ENCODE assay signal across 3 cellular contexts in genomic region chr20:51340451-51340840, GRCh38.
TF ChIP-seq lines count a peak whose summit lies in the region.

No MANE protein-coding gene starts in this region.

TF ChIP-seq in A549, 52 proteins besides CTCF, POLR2A, EP300 and RAD21:
- TF ChIP-seq MAX (IDR thresholded peaks at IDR 0.05) = peak; percentile 27; the same call in 1 of the 2 replicates
- TF ChIP-seq RNF2 (IDR thresholded peaks at IDR 0.05; ENCODE audit: borderline replicate concordance, low read depth) = no peak
TF ChIP-seq in A549: peak in this region for 1.

TF ChIP-seq in GM23338, 12 proteins besides CTCF, POLR2A, EP300 and RAD21 (continued from another document):
- TF ChIP-seq ETS1 (IDR thresholded peaks at IDR 0.05) (no peak), EZH2 (IDR thresholded peaks at IDR 0.05; ENCODE audit: low read depth, unreplicated experiment) (no peak), ZNF114 (CRISPR knock-in tag; IDR thresholded peaks at IDR 0.05) (no peak), EZH2phosphoT487 (IDR thresholded peaks at IDR 0.05; ENCODE audit: unreplicated experiment) (no peak), STAT1 (IDR thresholded peaks at IDR 0.05; ENCODE audit: unreplicated experiment) (no peak), NANOG (IDR thresholded peaks at IDR 0.05; ENCODE audit: borderline replicate concordance) (no peak), ZNF462 (CRISPR knock-in tag; IDR thresholded peaks at IDR 0.05) (no peak), CREB1 (CRISPR knock-in tag; IDR thresholded peaks at IDR 0.05; ENCODE audit: low read depth) (no peak), REST (IDR thresholded peaks at IDR 0.05; ENCODE audit: unreplicated experiment) (no peak), ZNF331 (CRISPR knock-in tag; IDR thresholded peaks at IDR 0.05; ENCODE audit: low read depth) (no peak), POLR2AphosphoS5 (IDR thresholded peaks at IDR 0.05; ENCODE audit: low read depth) (no peak)

TF ChIP-seq in H1, 55 proteins besides CTCF, POLR2A, EP300 and RAD21 (continued from another document):
- TF ChIP-seq USF2 (IDR thresholded peaks at IDR 0.05; ENCODE audit: low read length) (peak; percentile 20; the same call in 1 of the 2 replicates), SIX5 (IDR thresholded peaks at IDR 0.05; ENCODE audit: low read depth, low read length) (peak; percentile 50), RXRA (IDR thresholded peaks at IDR 0.05; ENCODE audit: insufficient read depth, low read depth, low read length) (no peak), CHD7 (IDR thresholded peaks at IDR 0.05; ENCODE audit: insufficient replicate concordance, low read length) (no peak)
